Comparison of ENCODE assay signal across 1 cellular context in genomic region chr1:174942547-174943255, GRCh38.
TF ChIP-seq lines count a peak whose summit lies in the region.

No MANE protein-coding gene starts in this region.

TF ChIP-seq in HepG2, 621 proteins besides CTCF, POLR2A, EP300 and RAD21 (continued from another document and continues in another):
- TF ChIP-seq ZHX2 (IDR thresholded peaks at IDR 0.05; ENCODE audit: low read depth) (no peak), ZHX2 (CRISPR knock-in tag; IDR thresholded peaks at IDR 0.05; ENCODE audit: borderline replicate concordance) (no peak), ZBTB20 (CRISPR knock-in tag; IDR thresholded peaks at IDR 0.05; ENCODE audit: borderline replicate concordance, low read depth) (no peak), MYPOP (CRISPR knock-in tag; IDR thresholded peaks at IDR 0.05) (0 out of 2 replicates have a peak, but pooled peaks have one; percentile 38), BCL3 (CRISPR knock-in tag; IDR thresholded peaks at IDR 0.05) (no peak), ZNF580 (CRISPR knock-in tag; IDR thresholded peaks at IDR 0.05; ENCODE audit: borderline replicate concordance, low read depth) (0 out of 2 replicates have a peak, but pooled peaks have one; percentile 67), ESRRA (CRISPR knock-in tag; IDR thresholded peaks at IDR 0.05; ENCODE audit: low read depth) (peak; percentile 63; the same call in 1 of the 2 replicates), ZNF446 (CRISPR knock-in tag; IDR thresholded peaks at IDR 0.05) (no peak), SOX5 (CRISPR knock-in tag; IDR thresholded peaks at IDR 0.05; ENCODE audit: borderline replicate concordance) (peak; percentile 88), WIZ (CRISPR knock-in tag; IDR thresholded peaks at IDR 0.05) (no peak), NCOA1 (CRISPR knock-in tag; IDR thresholded peaks at IDR 0.05) (no peak), ATF7-NPFF (CRISPR knock-in tag; IDR thresholded peaks at IDR 0.05; ENCODE audit: low read depth) (peak; percentile 28; the same call in 1 of the 2 replicates), KAT7 (CRISPR knock-in tag; IDR thresholded peaks at IDR 0.05; ENCODE audit: borderline replicate concordance) (no peak), DPF2 (CRISPR knock-in tag; IDR thresholded peaks at IDR 0.05; ENCODE audit: borderline replicate concordance, low read depth) (peak; percentile 86; the same call in 1 of the 2 replicates), PHB2 (IDR thresholded peaks at IDR 0.05; ENCODE audit: partially characterized antibody) (no peak), ZFP41 (CRISPR knock-in tag; IDR thresholded peaks at IDR 0.05; ENCODE audit: borderline replicate concordance) (no peak), SP1 (IDR thresholded peaks at IDR 0.05) (no peak), SP1 (CRISPR knock-in tag; IDR thresholded peaks at IDR 0.05) (no peak), ZNF510 (CRISPR knock-in tag; IDR thresholded peaks at IDR 0.05; ENCODE audit: low read depth) (no peak), ZNF619 (CRISPR knock-in tag; IDR thresholded peaks at IDR 0.05) (no peak), ZHX1 (CRISPR knock-in tag; IDR thresholded peaks at IDR 0.05; ENCODE audit: low read depth) (no peak), ARNTL (CRISPR knock-in tag; IDR thresholded peaks at IDR 0.05) (no peak), KLF12 (CRISPR knock-in tag; IDR thresholded peaks at IDR 0.05; ENCODE audit: borderline replicate concordance) (no peak), DRAP1 (CRISPR knock-in tag; IDR thresholded peaks at IDR 0.05) (peak; percentile 23; the same call in 1 of the 2 replicates), SAFB2 (CRISPR knock-in tag; IDR thresholded peaks at IDR 0.05; ENCODE audit: borderline replicate concordance, low read depth) (no peak), NFYB (CRISPR knock-in tag; IDR thresholded peaks at IDR 0.05) (no peak), ZNF513 (CRISPR knock-in tag; conservative IDR thresholded peaks at IDR 0.05) (no peak), HOXA9 (CRISPR knock-in tag; IDR thresholded peaks at IDR 0.05; ENCODE audit: borderline replicate concordance) (no peak), ZNF382 (CRISPR knock-in tag; IDR thresholded peaks at IDR 0.05; ENCODE audit: borderline replicate concordance) (no peak), ZNF775 (CRISPR knock-in tag; IDR thresholded peaks at IDR 0.05; ENCODE audit: borderline replicate concordance) (no peak), ZMYM3 (CRISPR knock-in tag; IDR thresholded peaks at IDR 0.05) (no peak), ZNF20 (CRISPR knock-in tag; IDR thresholded peaks at IDR 0.05) (no peak), CEBPG (CRISPR knock-in tag; IDR thresholded peaks at IDR 0.05) (peak; percentile 98), ZNF709 (CRISPR knock-in tag; IDR thresholded peaks at IDR 0.05) (no peak), ZNF609 (CRISPR knock-in tag; IDR thresholded peaks at IDR 0.05; ENCODE audit: borderline replicate concordance) (peak; percentile 38; the same call in 1 of the 2 replicates), PTBP1 (IDR thresholded peaks at IDR 0.05; ENCODE audit: low read depth, low read length, poor library complexity, severe bottlenecking) (no peak), ARID3A (IDR thresholded peaks at IDR 0.05; ENCODE audit: low read depth, low read length) (no peak), PBX3 (CRISPR knock-in tag; IDR thresholded peaks at IDR 0.05; ENCODE audit: borderline replicate concordance) (no peak), TBX2 (CRISPR knock-in tag; IDR thresholded peaks at IDR 0.05; ENCODE audit: borderline replicate concordance) (peak; percentile 51; the same call in 1 of the 2 replicates)
